Comparison of ENCODE assay signal across 8 cellular contexts in the genomic region with DNA sequence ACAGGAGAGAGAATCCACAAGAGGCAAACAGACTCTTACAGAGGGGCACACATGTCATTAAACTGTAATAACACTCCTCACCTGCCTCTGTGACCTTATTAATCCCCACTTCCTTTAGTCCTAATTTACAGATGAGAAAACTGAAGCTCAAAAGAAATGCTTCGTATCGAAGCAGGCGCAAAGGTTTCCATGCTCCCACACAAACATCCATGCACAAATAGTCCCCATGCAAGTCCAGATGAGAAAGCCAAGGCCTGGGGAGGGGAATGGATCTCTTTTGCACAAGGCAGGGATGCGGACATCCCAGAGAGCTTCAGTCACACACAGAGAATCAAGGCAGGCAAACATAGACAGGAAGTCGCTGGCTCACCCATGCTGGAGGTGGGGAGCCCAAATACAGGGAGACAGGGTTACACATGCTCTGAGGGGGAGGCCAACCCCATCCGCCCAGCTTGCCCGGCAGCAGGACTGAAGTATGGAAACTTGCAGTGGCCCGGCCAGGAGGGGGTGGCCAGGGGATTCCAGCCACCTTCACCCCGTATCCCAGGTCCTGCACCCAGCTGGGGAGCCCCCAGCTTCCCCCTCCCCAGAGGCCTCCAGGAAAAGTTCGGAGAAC. TPM values are rescaled to one million over a fixed set of nuclear protein-coding genes. Genes with fewer than 3 reads are reported as not detected.
DNase-seq lines count a peak whose midpoint lies in the region; ATAC-seq and TF ChIP-seq lines count a peak whose summit lies in the region.

No MANE protein-coding gene starts in this region.

- peaks cover 28% of the 10 kb centered on the region for H3K4me1 Mint-ChIP-seq in activated naive CD8-positive, alpha-beta T cell (ENCODE audit: low read depth)

- H3K27me3 ChIP-seq in heart right ventricle (peaks cover 12 to 90% (median 83%) of the 10 kb centered on the region in 7 donors), layer of hippocampus (ENCODE audit: control insufficient read depth, insufficient read depth, low read length) (peaks cover 6% of the 10 kb centered on the region), vagina (peaks cover 5% of the 10 kb centered on the region)

- ATAC-seq in heart right ventricle (no peak), Right ventricle myocardium superior (ENCODE audit: poor library complexity) (no peak), GM18873 (IDR thresholded peaks at IDR 0.05; ENCODE audit: low FRiP score, unreplicated experiment) (no peak), GM18517 (IDR thresholded peaks at IDR 0.05; ENCODE audit: unreplicated experiment) (no peak)

- peak overlapping the region in 2 of 10 donors; percentile 67 to 69 for H3K27ac ChIP-seq in heart right ventricle
- H3K27ac ChIP-seq in layer of hippocampus (ENCODE audit: low read depth, low read length) = peak overlapping the region; percentile 96
- peak overlapping the region; percentile 48 for H3K27ac ChIP-seq in vagina

- TF ChIP-seq CTCF in heart right ventricle (IDR thresholded peaks at IDR 0.05) (no peak), vagina (IDR thresholded peaks at IDR 0.05) (no peak)

- H3K36me3 ChIP-seq in heart right ventricle (no peaks in the 10 kb centered on the region), vagina (no peaks in the 10 kb centered on the region)

- TF ChIP-seq POLR2A in vagina (IDR thresholded peaks at IDR 0.05) = no peak

- 44 to 50% methylated on average over 9 to 10 of the region's 10 CpGs for WGBS in heart right ventricle, 2 donors

- peaks cover 36% of the 10 kb centered on the region for H3K27me3 Mint-ChIP-seq in activated naive CD8-positive, alpha-beta T cell

- no peak overlapping the region for H3K27ac Mint-ChIP-seq in activated naive CD8-positive, alpha-beta T cell

- peak overlapping the region; percentile 80 for H3K4me3 Mint-ChIP-seq in activated naive CD8-positive, alpha-beta T cell

- peaks cover 7 to 36% (median 24%) of the 10 kb centered on the region in 9 donors for H3K4me1 ChIP-seq in heart right ventricle
- peaks cover 41% of the 10 kb centered on the region for H3K4me1 ChIP-seq in vagina

- no peaks in the 10 kb centered on the region for H3K9me3 ChIP-seq in heart right ventricle
- H3K9me3 ChIP-seq in vagina = no peaks in the 10 kb centered on the region

- intact Hi-C loops in heart right ventricle (cut with DNase I) (no loop called here), Right ventricle myocardium superior (cut with DNase I) (no loop called here), vagina (cut with DNase I) (no loop called here)

- H3K9me3 Mint-ChIP-seq in activated naive CD8-positive, alpha-beta T cell (ENCODE audit: low read depth) = no peaks in the 10 kb centered on the region

- peak overlapping the region; percentile 22 to 55 (median 46) for H3K4me3 ChIP-seq in heart right ventricle
- H3K4me3 ChIP-seq in vagina = peak overlapping the region; percentile 37 to 51

- H3K36me3 Mint-ChIP-seq in activated naive CD8-positive, alpha-beta T cell = no peaks in the 10 kb centered on the region

- DNase-seq in heart right ventricle (no peak), Right ventricle myocardium superior (no peak), vagina (ENCODE audit: extremely low spot score in 2 of 2) (no peak), NCI-H2029 (lab: John Stamatoyannopoulos, UW) (no peak)

RNA-seq across cellular contexts. Expression of gene S1PR5, which starts 0.5 kb away (rescaled TPM):
- total RNA-seq in heart right ventricle (1 to 10 TPM in 1 of 10 donors, under 1 TPM in 6, not detected in 3; 0.12 to 1.1 (median 0.36) TPM), Right ventricle myocardium superior (0.13 TPM), vagina (36.6 TPM)
- polyA plus RNA-seq in heart right ventricle = under 1 TPM; 0.13 to 0.15 TPM

RNA-seq across cellular contexts. Expression of gene KEAP1, which starts 13.6 kb away (rescaled TPM):
- total RNA-seq in heart right ventricle = 10 to 100 TPM; 51.4 to 84.9 (median 60.0) TPM
- 10 to 100 TPM; 49.1 to 74.5 TPM for polyA plus RNA-seq in heart right ventricle
- 78.3 TPM for total RNA-seq in Right ventricle myocardium superior
- 53.5 TPM for total RNA-seq in vagina

RNA-seq across cellular contexts. Expression of gene ATG4D, which starts 26.9 kb away (rescaled TPM):
- total RNA-seq in heart right ventricle (10 to 100 TPM; 47.6 to 62.4 (median 54.5) TPM), Right ventricle myocardium superior (46.4 TPM), vagina (18.2 TPM)
- 10 to 100 TPM; 62.0 to 66.2 TPM for polyA plus RNA-seq in heart right ventricle

RNA-seq across cellular contexts. Expression of gene KRI1, which starts 49.0 kb away (rescaled TPM):
- total RNA-seq in heart right ventricle (10 to 100 TPM in 6 of 10 donors, 1 to 10 TPM in 4; 8.4 to 14.2 (median 10.3) TPM), Right ventricle myocardium superior (10.4 TPM), vagina (21.6 TPM)
- polyA plus RNA-seq in heart right ventricle = 10 to 100 TPM; 14.4 to 17.5 TPM

RNA-seq across cellular contexts. Expression of gene CDKN2D, which starts 52.0 kb away (rescaled TPM):
- total RNA-seq in heart right ventricle (10 to 100 TPM in 5 of 10 donors, 1 to 10 TPM in 5; 7.7 to 19.2 (median 10.3) TPM), Right ventricle myocardium superior (6.9 TPM), vagina (22.8 TPM)
- polyA plus RNA-seq in heart right ventricle = 10 to 100 TPM in 1 of 2 donors, 1 to 10 TPM in 1; 5.7 to 25.6 TPM

Comparison
In these comparisons a context has a peak if more than half of its experiments do, and no peak if none do; other contexts are left out.
1. RNA of gene S1PR5, which starts 0.5 kb away (total RNA-seq): 36.6 TPM in vagina (single experiment); 0.12 to 1.1 TPM in heart right ventricle and 0.13 TPM in Right ventricle myocardium superior (single experiment); every median in the first group is over 10 times any median in the second.